Comparison of ENCODE assay signal across 9 cellular contexts in the genomic region with DNA sequence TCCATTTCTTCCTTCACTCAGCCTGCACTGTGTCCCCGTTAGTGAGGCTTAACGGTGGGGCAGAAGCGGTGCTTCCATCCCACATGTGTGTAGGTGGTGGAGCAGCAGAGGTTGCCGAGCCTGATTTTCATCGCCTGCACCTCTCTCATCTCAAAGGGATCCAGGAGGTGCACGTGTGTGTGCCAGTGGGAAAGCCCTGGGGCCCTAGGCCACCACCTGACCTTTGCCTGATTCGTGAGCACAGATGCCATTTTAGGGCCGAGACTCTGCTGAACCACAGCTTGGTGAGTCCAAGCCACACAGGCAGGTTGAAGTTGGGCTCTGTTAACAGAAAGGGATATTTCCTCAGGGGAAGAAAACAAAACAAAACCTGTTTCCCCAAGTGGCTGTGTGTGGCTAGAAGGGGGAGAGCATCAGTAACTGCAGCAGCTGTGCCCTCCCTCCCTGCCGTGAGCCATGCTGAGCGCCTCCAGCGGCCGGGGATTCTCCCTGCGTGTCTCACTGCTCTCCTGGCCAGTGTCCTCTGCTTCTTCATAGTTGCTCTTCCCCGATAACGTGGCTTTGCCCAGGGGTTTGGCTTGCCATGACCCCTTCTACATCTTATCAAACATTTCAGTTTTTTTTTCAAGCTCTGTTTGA.
DNase-seq lines count a peak whose midpoint lies in the region; ATAC-seq and TF ChIP-seq lines count a peak whose summit lies in the region.
"Had no signal": no experiment of that assay in that cellular context is flagged by ENCODE, and none has a peak within 500 bp of the region (broad histone marks: within the 10 kb centered on the region; RNA-seq: fewer than 3 reads in every experiment).

No MANE protein-coding gene starts in this region.

- peak overlapping the region; percentile 20 for H3K4me3 Mint-ChIP-seq in activated naive CD8-positive, alpha-beta T cell
- H3K4me3 Mint-ChIP-seq in naive thymus-derived CD8-positive, alpha-beta T cell = peak overlapping the region; percentile 12 to 68 (median 48)
- H3K4me3 Mint-ChIP-seq in mesothelial cell of epicardium = no peak overlapping the region

- no peak overlapping the region for H3K4me3 ChIP-seq in MM.1S (ENCODE audit: low read length)
- H3K4me3 ChIP-seq: SK-N-MC had no signal

- no peak for TF ChIP-seq CTCF in mesothelial cell of epicardium (IDR thresholded peaks at IDR 0.05; ENCODE audit: unreplicated experiment)
- no peak for TF ChIP-seq CTCF in MM.1S (IDR thresholded peaks at IDR 0.05; ENCODE audit: low read length)

- peak; percentile 61 for DNase-seq in activated CD4-positive, alpha-beta T cell treated with anti-CD3 and anti-CD28 coated beads for 48 hours
- no peak for DNase-seq in activated CD4-positive, alpha-beta T cell treated with anti-CD3 and anti-CD28 coated beads, Interleukin-2, amount 50 U/mL, for 4 hours
- peak in 8 of 10 donors; percentile 14 to 66 (median 34) for DNase-seq in naive thymus-derived CD8-positive, alpha-beta T cell
- DNase-seq in mesothelial cell of epicardium (ENCODE audit: low spot score in 2 of 2, unreplicated experiment in 2 of 2) (no peak), MM.1S (no peak), NCI-H2029 (lab: John Stamatoyannopoulos, UW) (no peak)

- no peaks in the 10 kb centered on the region for H3K79me2 ChIP-seq in MM.1S (ENCODE audit: low read length)

- peak overlapping the region; percentile 69 for H3K27ac Mint-ChIP-seq in activated naive CD8-positive, alpha-beta T cell
- H3K27ac Mint-ChIP-seq in naive thymus-derived CD8-positive, alpha-beta T cell = peak overlapping the region; percentile 53 to 90 (median 78)
- H3K27ac Mint-ChIP-seq in mesothelial cell of epicardium = no peak overlapping the region

- H3K4me2 ChIP-seq in MM.1S (ENCODE audit: low read depth, low read length) = no peak overlapping the region

- H3K9me2 ChIP-seq in MM.1S (replicated peaks; ENCODE audit: insufficient read depth, low read length) = no peaks in the 10 kb centered on the region

- H3K9me3 ChIP-seq in MM.1S (replicated peaks; ENCODE audit: insufficient read depth, low read length) = no peaks in the 10 kb centered on the region

- H2AFZ ChIP-seq in MM.1S (ENCODE audit: low read length) = no peak overlapping the region

- no peaks in the 10 kb centered on the region for H3K27me3 ChIP-seq in MM.1S (replicated peaks; ENCODE audit: insufficient read depth, low read length)

- no peak overlapping the region for H3K9ac ChIP-seq in MM.1S (ENCODE audit: low read length)

- H3K27ac ChIP-seq in MM.1S (ENCODE audit: low read length) = no peak overlapping the region
- H3K27ac ChIP-seq: SK-N-MC had no signal

- H3K36me3 ChIP-seq in MM.1S (replicated peaks; ENCODE audit: insufficient read depth, low read length) = no peaks in the 10 kb centered on the region

- H4K20me1 ChIP-seq in MM.1S (ENCODE audit: insufficient read depth, low read length) = no peaks in the 10 kb centered on the region

- POLR2A ChIA-PET in naive thymus-derived CD8-positive, alpha-beta T cell (lab: Charles Lee) = interaction anchor here (1.6 kb wide), 1 partner anchor 82 kb away, joined by 5 read pairs; a partner anchor contains a TSS

- H3F3A ChIP-seq in MM.1S (ENCODE audit: insufficient read depth, low read length) = no peaks in the 10 kb centered on the region

- H3K9me3 Mint-ChIP-seq in activated naive CD8-positive, alpha-beta T cell (ENCODE audit: low read depth) = no peaks in the 10 kb centered on the region
- H3K9me3 Mint-ChIP-seq in naive thymus-derived CD8-positive, alpha-beta T cell = no peaks in the 10 kb centered on the region
- no peaks in the 10 kb centered on the region for H3K9me3 Mint-ChIP-seq in mesothelial cell of epicardium

- peaks cover 64% of the 10 kb centered on the region for H3K4me1 Mint-ChIP-seq in activated naive CD8-positive, alpha-beta T cell (ENCODE audit: low read depth)
- peaks cover 18 to 67% (median 65%) of the 10 kb centered on the region in 4 donors for H3K4me1 Mint-ChIP-seq in naive thymus-derived CD8-positive, alpha-beta T cell
- H3K4me1 Mint-ChIP-seq in mesothelial cell of epicardium = peaks cover 10% of the 10 kb centered on the region

- ATAC-seq in HG02943 (IDR thresholded peaks at IDR 0.05; ENCODE audit: low read depth, unreplicated experiment) = peak; percentile 87
- peak; percentile 64 to 93 for ATAC-seq in naive thymus-derived CD8-positive, alpha-beta T cell

- H3K4me1 ChIP-seq in MM.1S (ENCODE audit: low read length) = no peaks in the 10 kb centered on the region

- H3K36me3 Mint-ChIP-seq in activated naive CD8-positive, alpha-beta T cell = peaks cover 11% of the 10 kb centered on the region
- H3K36me3 Mint-ChIP-seq in naive thymus-derived CD8-positive, alpha-beta T cell = peaks cover 0 to 25% (median 16%) of the 10 kb centered on the region in 3 donors
- no peaks in the 10 kb centered on the region for H3K36me3 Mint-ChIP-seq in mesothelial cell of epicardium

- H3K27me3 Mint-ChIP-seq in activated naive CD8-positive, alpha-beta T cell = no peaks in the 10 kb centered on the region
- no peaks in the 10 kb centered on the region for H3K27me3 Mint-ChIP-seq in naive thymus-derived CD8-positive, alpha-beta T cell
- no peaks in the 10 kb centered on the region for H3K27me3 Mint-ChIP-seq in mesothelial cell of epicardium (ENCODE audit: low read depth)

Comparison
In these comparisons a context has a peak if more than half of its experiments do, and no peak if none do; other contexts are left out.
1. DNase-seq: peak in activated CD4-positive, alpha-beta T cell treated with anti-CD3 and anti-CD28 coated beads for 48 hours (single experiment) and naive thymus-derived CD8-positive, alpha-beta T cell (8 of 10); none in activated CD4-positive, alpha-beta T cell treated with anti-CD3 and anti-CD28 coated beads, Interleukin-2, amount 50 U/mL, for 4 hours (0 of 2), mesothelial cell of epicardium (0 of 2), MM.1S (single experiment) and NCI-H2029 (single experiment).